In genomic region chr3:150528359-150528797, GRCh38 we compare ENCODE assay signal across 8 cellular contexts. TPM values are rescaled to one million over a fixed set of nuclear protein-coding genes. Genes with fewer than 3 reads are reported as not detected.
DNase-seq lines count a peak whose midpoint lies in the region; ATAC-seq and TF ChIP-seq lines count a peak whose summit lies in the region.

No MANE protein-coding gene starts in this region.

- CTCF ChIA-PET in BJ (lab: Yijun Ruan, JAX) = interaction anchor here (0.7 to 1.7 kb wide), 5 partner anchors 10 to 24 kb away, joined by 3 to 9 read pairs (median 4); partner anchors contain the start of genes EIF2A and SERP1
- CTCF ChIA-PET in HEK293 (lab: Yijun Ruan, JAX) = interaction anchor here (0.6 to 1.0 kb wide), 6 partner anchors 15 to 297 kb away, joined by 3 to 4 read pairs (median 3); no protein-coding TSS in a partner anchor

- no peak for ATAC-seq in HG02678 (IDR thresholded peaks at IDR 0.05; ENCODE audit: unreplicated experiment)
- no peak for ATAC-seq in GM21825 (IDR thresholded peaks at IDR 0.05; ENCODE audit: unreplicated experiment)
- no peak for ATAC-seq in HG02610 (IDR thresholded peaks at IDR 0.05; ENCODE audit: unreplicated experiment)

- H3K4me3 ChIP-seq in BJ (ENCODE audit: low read depth, low read length) = no peak overlapping the region
- no peak overlapping the region for H3K4me3 ChIP-seq in HEK293 (ENCODE audit: low read depth, low read length)
- no peak overlapping the region for H3K4me3 ChIP-seq in WI38 (ENCODE audit: low read depth, low read length)

- POLR2A ChIA-PET in BJ (lab: Charles Lee) = interaction anchor here (0.5 kb wide), 1 partner anchor 18 kb away, joined by 3 read pairs; the partner anchor contains the start of genes EIF2A and SERP1
- POLR2A ChIA-PET in HEK293 (lab: Yijun Ruan, JAX) = no interaction called here

- no peak overlapping the region for H3K27ac ChIP-seq in HEK293 (ENCODE audit: extremely low read depth, low read depth, low read length)

- DNase-seq in BJ (ENCODE audit: low read depth) (no peak), left kidney (ENCODE audit: low read depth, low spot score) (peak; percentile 24), DMS153 (lab: John Stamatoyannopoulos, UW) (no peak)

- H3K9me3 ChIP-seq in HEK293 (ENCODE audit: control insufficient read depth, insufficient read depth, low read depth, low read length) = no peaks in the 10 kb centered on the region

- H3K27me3 ChIP-seq in BJ (ENCODE audit: control insufficient read depth, insufficient read depth, low read length) = no peaks in the 10 kb centered on the region

- 0 out of 2 replicates have a peak, but pooled peaks have one; percentile 35 for TF ChIP-seq CTCF in BJ (IDR thresholded peaks at IDR 0.05; ENCODE audit: insufficient read depth, low read depth, low read length)
- no peak for TF ChIP-seq CTCF in HEK293 (tag by site-specific recombination; IDR thresholded peaks at IDR 0.05)
- peak; percentile 14; the same call in 1 of the 2 replicates for TF ChIP-seq CTCF in WI38 (IDR thresholded peaks at IDR 0.05; ENCODE audit: low read depth, low read length)

- H3K4me1 ChIP-seq in HEK293 (ENCODE audit: control insufficient read depth, insufficient read depth, low read length) = no peaks in the 10 kb centered on the region

- no peaks in the 10 kb centered on the region for H3K36me3 ChIP-seq in BJ (ENCODE audit: control insufficient read depth, insufficient read depth, low read length)
- H3K36me3 ChIP-seq in HEK293 (ENCODE audit: control insufficient read depth in 2 of 2, insufficient read depth in 1 of 2, low read length in 2 of 2) = no peaks in the 10 kb centered on the region

TF ChIP-seq in HEK293, 187 proteins besides CTCF, POLR2A, EP300 and RAD21:
- no peak for TF ChIP-seq ZFHX2 (tag by site-specific recombination; conservative IDR thresholded peaks at IDR 0.05)
- peak; percentile 52 for TF ChIP-seq ZNF654 (tag by site-specific recombination; IDR thresholded peaks at IDR 0.05; ENCODE audit: low read depth)
- peak; percentile 66; the same call in 1 of the 2 replicates for TF ChIP-seq ZBTB20 (tag by site-specific recombination; IDR thresholded peaks at IDR 0.05)
TF ChIP-seq in HEK293: peak in this region for 2.

RNA-seq across cellular contexts. Expression of gene SERP1, which starts 17.9 kb away (rescaled TPM):
- 86.5 and 96.3 TPM in 2 replicates for polyA plus RNA-seq in BJ (2011; rRNA removed)
- polyA minus RNA-seq in BJ (2011; rRNA and poly(A)+ RNA removed) = 24.0 and 28.4 TPM in 2 replicates

RNA-seq across cellular contexts. Expression of gene EIF2A, which starts 18.2 kb away (rescaled TPM):
- 53.1 and 90.6 TPM in 2 replicates for polyA plus RNA-seq in BJ (2011; rRNA removed)
- polyA minus RNA-seq in BJ (2011; rRNA and poly(A)+ RNA removed) = 41.8 and 44.5 TPM in 2 replicates
